Comparison of ENCODE assay signal across 17 cellular contexts in the genomic region with DNA sequence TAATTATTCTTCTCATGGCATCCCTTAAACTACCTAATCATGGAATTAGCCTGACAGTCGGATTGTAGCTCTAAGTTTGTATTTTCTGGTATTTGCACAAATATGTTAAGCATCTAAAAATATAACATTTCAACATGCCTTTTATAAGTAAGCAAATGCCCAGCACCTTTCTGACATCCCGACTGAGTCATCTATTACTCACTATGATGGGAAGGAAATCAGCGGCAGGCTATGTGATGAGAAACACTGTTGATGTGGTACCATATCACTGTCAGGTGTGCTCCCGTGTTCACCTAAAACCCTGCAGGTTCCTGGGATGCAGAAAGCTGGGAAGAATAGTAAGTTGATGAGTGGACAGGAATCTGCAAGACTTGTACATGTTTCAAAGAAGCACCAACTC.
DNase-seq lines count a peak whose midpoint lies in the region; ATAC-seq and TF ChIP-seq lines count a peak whose summit lies in the region.
"Had no signal": no experiment of that assay in that cellular context is flagged by ENCODE, and none has a peak within 500 bp of the region (broad histone marks: within the 10 kb centered on the region; RNA-seq: fewer than 3 reads in every experiment).

No MANE protein-coding gene starts in this region.

- H3K4me3 ChIP-seq in BE2C (ENCODE audit: low read depth, low read length): no peak overlapping the region
- H3K4me3 ChIP-seq: BLaER1, gastrocnemius medialis, neural progenitor cell, spleen, upper lobe of left lung had no signal

- H3K4me1 ChIP-seq in BE2C: no peaks in the 10 kb centered on the region
- H3K4me1 ChIP-seq: BLaER1, gastrocnemius medialis, spleen had no signal

- DNase-seq in AG08395 (ENCODE audit: low spot score) (peak; percentile 76), HS-5 (ENCODE audit: low read depth) (peak; percentile 76), amniotic epithelial cell (ENCODE audit: low read depth) (peak; percentile 80), glomerular endothelial cell (ENCODE audit: extremely low read depth, low read depth, low spot score) (peak; percentile 39), BE2C (no peak)
- no peak for DNase-seq in activated naive CD4-positive, alpha-beta T cell treated with anti-CD3 and anti-CD28 coated beads, Interleukin-2, amount 50 U/mL, for 72 hours (ENCODE audit: low spot score in 2 of 2)
- DNase-seq: activated CD4-positive, alpha-beta T cell treated with anti-CD3 and anti-CD28 coated beads for 36 hours; gastrocnemius medialis; NCI-H1092 treated with DMSO at 0.1 percent for 48 hours; NCI-H774; spleen; upper lobe of left lung had no signal

- no peaks in the 10 kb centered on the region for H3K36me3 ChIP-seq in BE2C
- H3K36me3 ChIP-seq: BLaER1, gastrocnemius medialis, neural progenitor cell, spleen, upper lobe of left lung had no signal

- no peaks in the 10 kb centered on the region for H3K36me3 Mint-ChIP-seq in activated naive CD4-positive, alpha-beta T cell treated with anti-CD3 and anti-CD28 coated beads, Interleukin-2, amount 50 U/mL, for 72 hours
- H3K36me3 Mint-ChIP-seq: neural progenitor cell had no signal

- H3K27me3 ChIP-seq in BE2C: no peaks in the 10 kb centered on the region
- H3K27me3 ChIP-seq: BLaER1, gastrocnemius medialis, neural progenitor cell, spleen, upper lobe of left lung had no signal

- ATAC-seq in activated naive CD4-positive, alpha-beta T cell treated with anti-CD3 and anti-CD28 coated beads, Interleukin-2, amount 50 U/mL, for 72 hours: no peak
- no peak for ATAC-seq in HG02798 (IDR thresholded peaks at IDR 0.05; ENCODE audit: poor library complexity, unreplicated experiment)
- ATAC-seq in GM21825 (IDR thresholded peaks at IDR 0.05; ENCODE audit: unreplicated experiment): no peak
- ATAC-seq: activated CD4-positive, alpha-beta T cell treated with anti-CD3 and anti-CD28 coated beads for 36 hours; activated T-helper 17 cell treated with anti-CD3 and anti-CD28 coated beads, Interleukin-2, amount 50 U/mL, for 72 hours; gastrocnemius medialis had no signal

- H3K9me3 Mint-ChIP-seq in activated naive CD4-positive, alpha-beta T cell treated with anti-CD3 and anti-CD28 coated beads, Interleukin-2, amount 50 U/mL, for 72 hours: peaks cover 0 to 5% of the 10 kb centered on the region in 2 donors

- TF ChIP-seq CTCF in BE2C (IDR thresholded peaks at IDR 0.05; ENCODE audit: low read depth, low read length): no peak

- H3K27ac Mint-ChIP-seq in activated naive CD4-positive, alpha-beta T cell treated with anti-CD3 and anti-CD28 coated beads, Interleukin-2, amount 50 U/mL, for 72 hours: no peak overlapping the region
- H3K27ac Mint-ChIP-seq: activated CD4-positive, alpha-beta T cell treated with anti-CD3 and anti-CD28 coated beads for 36 hours; activated T-helper 17 cell treated with anti-CD3 and anti-CD28 coated beads, Interleukin-2, amount 50 U/mL, for 72 hours; neural progenitor cell had no signal

- H3K9me3 ChIP-seq in BE2C: no peaks in the 10 kb centered on the region
- H3K9me3 ChIP-seq: BLaER1, gastrocnemius medialis, spleen, upper lobe of left lung had no signal

Comparison
In these comparisons a context has a peak if more than half of its experiments do, and no peak if none do; other contexts are left out.
1. DNase-seq: peak in AG08395 (single experiment), HS-5 (single experiment), amniotic epithelial cell (single experiment) and glomerular endothelial cell (single experiment); none in activated naive CD4-positive, alpha-beta T cell treated with anti-CD3 and anti-CD28 coated beads, Interleukin-2, amount 50 U/mL, for 72 hours (0 of 2) and BE2C (single experiment).